ENCODE assay signal across 8 cellular contexts in genomic region chr20:37384683-37385174, GRCh38. TPM values are rescaled to one million over a fixed set of nuclear protein-coding genes. Genes with fewer than 3 reads are reported as not detected.
A peak's percentile ranks its signal among the peaks of the same experiment; 100 is the strongest.
DNase-seq lines count a peak whose midpoint lies in the region; ATAC-seq, FAIRE-seq and TF ChIP-seq lines count a peak whose summit lies in the region.

No MANE protein-coding gene starts in this region.

- TF ChIP-seq EP300 in A549 (IDR thresholded peaks at IDR 0.05): no peak

- H3K4me2 ChIP-seq in A549: peak overlapping the region; percentile 71

- WGBS in A549 (ENCODE audit: missing lambda C conversion rate): 2% methylated on average over 22 of the region's 42 CpGs

- DNase-seq in A549 (ENCODE audit: low read depth in 1 of 2, low spot score in 1 of 2) (peak; percentile 47 to 79), MG63 (peak; percentile 36), coronary artery (ENCODE audit: low spot score) (peak; percentile 77), medulla oblongata (ENCODE audit: extremely low spot score) (peak; percentile 35)
- peak; percentile 84 for DNase-seq in activated CD4-positive, alpha-beta T cell treated with anti-CD3 and anti-CD28 coated beads for 48 hours
- peak; percentile 77 for DNase-seq in stimulated activated CD8-positive, alpha-beta memory T cell treated with anti-CD3 and anti-CD28 coated beads, Interleukin-15, amount 100 ng/mL, for 24 hours (ENCODE audit: low read depth)

- TF ChIP-seq RAD21 in A549 (conservative IDR thresholded peaks at IDR 0.05 in 1 of 2, IDR thresholded peaks at IDR 0.05 in 1 of 2): peak; percentile 33 to 68; a peak in 4 of 5 replicates

- CTCF ChIA-PET in A549 (lab: Yijun Ruan, JAX): interaction anchor here (0.6 to 8.7 kb wide), 42 partner anchors 8 to 496 kb away, joined by 3 to 113 read pairs (median 5); partner anchors contain the start of genes MANBAL and SRC

- TF ChIP-seq POLR2A in A549 (IDR thresholded peaks at IDR 0.05; ENCODE audit: low read length): no peak

- FAIRE-seq in A549 (lab: Jason Lieb, UNC): no peak

- TF ChIP-seq CTCF in A549 (IDR thresholded peaks at IDR 0.05) (peak; percentile 82), coronary artery (IDR thresholded peaks at IDR 0.05) (peak; percentile 95)

- H3K4me1 ChIP-seq in A549: peaks cover 86% of the 10 kb centered on the region

- POLR2A ChIA-PET in A549 (lab: Yijun Ruan, JAX): interaction anchor here (1.4 to 2.3 kb wide), 2 partner anchors 40 to 96 kb away, joined by 4 to 10 read pairs; partner anchors contain the start of gene MANBAL

- peaks cover 40% of the 10 kb centered on the region for H3K36me3 ChIP-seq in MG63

- no peaks in the 10 kb centered on the region for H3K9me3 ChIP-seq in A549
- no peaks in the 10 kb centered on the region for H3K9me3 ChIP-seq in MG63

- H3K27ac ChIP-seq in A549: peak overlapping the region; percentile 96 to 98
- peak overlapping the region; percentile 5 to 67 for H3K27ac ChIP-seq in coronary artery

- H3K27me3 ChIP-seq in MG63: no peaks in the 10 kb centered on the region

- H3K4me3 ChIP-seq in A549: peak overlapping the region; percentile 55
- H3K4me3 ChIP-seq in MG63: no peak overlapping the region
- H3K4me3 ChIP-seq in coronary artery: peak overlapping the region; percentile 75

- ATAC-seq in A549: peak; percentile 16 to 21; a peak in 5 of 6 replicates
- ATAC-seq in GM19023 (IDR thresholded peaks at IDR 0.05; ENCODE audit: unreplicated experiment): peak; percentile 66
- ATAC-seq in GM18519 (IDR thresholded peaks at IDR 0.05; ENCODE audit: low FRiP score, unreplicated experiment): no peak

TF ChIP-seq in A549, 52 proteins besides CTCF, POLR2A, EP300 and RAD21:
- peak in 1 of 2 experiments; percentile 76; a peak in 3 of 5 replicates for TF ChIP-seq JUN (IDR thresholded peaks at IDR 0.05)
- peak; percentile 90 for TF ChIP-seq SMC3 (IDR thresholded peaks at IDR 0.05)
- TF ChIP-seq, protein P1, sequence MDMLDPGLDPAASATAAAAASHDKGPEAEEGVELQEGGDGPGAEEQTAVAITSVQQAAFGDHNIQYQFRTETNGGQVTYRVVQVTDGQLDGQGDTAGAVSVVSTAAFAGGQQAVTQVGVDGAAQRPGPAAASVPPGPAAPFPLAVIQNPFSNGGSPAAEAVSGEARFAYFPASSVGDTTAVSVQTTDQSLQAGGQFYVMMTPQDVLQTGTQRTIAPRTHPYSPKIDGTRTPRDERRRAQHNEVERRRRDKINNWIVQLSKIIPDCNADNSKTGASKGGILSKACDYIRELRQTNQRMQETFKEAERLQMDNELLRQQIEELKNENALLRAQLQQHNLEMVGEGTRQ (IDR thresholded peaks at IDR 0.05): peak; percentile 11; the same call in 1 of the 2 replicates
- peak; percentile 84; the same call in 1 of the 2 replicates for TF ChIP-seq MYC (IDR thresholded peaks at IDR 0.05; ENCODE audit: borderline replicate concordance, low read length)
- peak; percentile 88 for TF ChIP-seq MAX (IDR thresholded peaks at IDR 0.05)
- TF ChIP-seq PBX3 (IDR thresholded peaks at IDR 0.05): no peak; the same call in 1 of the 2 replicates
- TF ChIP-seq HES2 (IDR thresholded peaks at IDR 0.05): no peak
- TF ChIP-seq TFCP2L1 (CRISPR knock-in tag; IDR thresholded peaks at IDR 0.05): peak; percentile 26; the same call in 1 of the 2 replicates
- TF ChIP-seq TP53 (CRISPR knock-in tag; IDR thresholded peaks at IDR 0.05): no peak
- TF ChIP-seq HOXA7 (CRISPR knock-in tag; IDR thresholded peaks at IDR 0.05): peak; percentile 49; the same call in 1 of the 2 replicates
- TF ChIP-seq FOSL2 (IDR thresholded peaks at IDR 0.05): no peak
- no peak for TF ChIP-seq FOSL2 (CRISPR knock-in tag; IDR thresholded peaks at IDR 0.05)

RNA-seq across cellular contexts. Expression of gene SRC, which starts 38.8 kb away (rescaled TPM):
- polyA plus RNA-seq in A549 (2011; rRNA removed) (154 and 212 TPM in 2 replicates), A549 (2017; fragmentation: RNase III; extraction: RNeasy Plus Mini Kit Qiagen cat#74134 plus additional on column Dnase treatment) (133 to 139 TPM (median 134 TPM) in 3 replicates)
- polyA plus RNA-seq in A549 (2012; cell fraction: cytosol; rRNA removed): 122 and 170 TPM in 2 replicates
- 500 and 511 TPM in 2 replicates for polyA plus RNA-seq in A549 (2012; cell fraction: nucleus; rRNA removed)
- 278 and 313 TPM in 2 replicates for polyA minus RNA-seq in A549 (2011; rRNA and poly(A)+ RNA removed)
- total RNA-seq in MG63 (2014; rRNA removed; shearing (Covaris generic); ENCODE audit: low replicate concordance): 25.4 and 33.0 TPM in 2 replicates
